18 cellular contexts compared by ENCODE assay signal in the genomic region with DNA sequence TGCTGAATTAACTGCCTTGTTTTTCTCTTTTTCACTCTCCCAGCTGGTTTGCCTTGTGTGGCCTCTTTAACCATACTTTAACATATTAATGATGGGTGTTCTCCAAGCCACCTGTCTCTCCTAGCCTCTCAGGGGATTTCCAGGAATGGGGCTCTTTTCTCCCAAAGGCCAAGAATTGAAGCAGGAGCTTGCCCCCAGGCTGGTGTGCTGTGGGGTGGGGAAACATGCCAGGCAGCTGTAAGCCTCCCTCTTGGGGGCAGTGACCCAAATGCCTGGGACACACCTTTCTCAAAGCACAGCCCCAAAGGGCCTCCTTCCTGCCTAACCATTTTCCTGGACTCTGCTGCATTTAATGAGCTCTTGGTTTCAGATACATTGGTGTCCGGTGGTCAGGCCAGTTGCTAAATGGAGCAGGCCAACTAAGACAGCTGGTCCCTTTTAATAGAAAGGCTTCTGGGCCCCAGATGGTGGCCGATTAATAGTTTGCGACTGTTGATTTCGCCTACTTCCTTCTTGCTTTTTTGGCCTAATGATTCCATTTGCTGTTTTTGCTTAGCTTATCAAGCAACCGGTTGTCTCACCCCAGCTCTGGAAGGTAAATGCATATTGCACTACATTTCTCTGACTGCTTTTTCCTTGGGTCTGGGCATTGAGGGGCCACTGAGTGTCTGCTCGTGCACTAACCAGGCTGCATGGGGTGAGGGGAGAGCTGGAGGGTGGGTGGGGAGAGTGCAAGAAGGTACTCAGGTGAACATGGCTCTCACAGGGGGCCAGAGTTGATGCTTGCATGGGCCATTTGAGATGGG. TPM values are rescaled to one million over a fixed set of nuclear protein-coding genes. Genes with fewer than 3 reads are reported as not detected.
DNase-seq lines count a peak whose midpoint lies in the region; ATAC-seq and TF ChIP-seq lines count a peak whose summit lies in the region.
"Had no signal": no experiment of that assay in that cellular context is flagged by ENCODE, and none has a peak within 500 bp of the region (broad histone marks: within the 10 kb centered on the region; RNA-seq: fewer than 3 reads in every experiment).

No MANE protein-coding gene starts in this region.

- peak; percentile 4 for DNase-seq in NCI-H1694 treated with DMSO at 0.1 percent for 48 hours (lab: John Stamatoyannopoulos, UW)
- DNase-seq in NCI-H1694 (lab: John Stamatoyannopoulos, UW): no peak
- no peak for DNase-seq in WERI-Rb-1
- peak; percentile 92 for DNase-seq in myocyte (ENCODE audit: low read depth)
- no peak for DNase-seq in thoracic aorta (ENCODE audit: low spot score)
- no peak for DNase-seq in mucosa of descending colon
- no peak for DNase-seq in NCI-H2029 (lab: John Stamatoyannopoulos, UW)
- DNase-seq: 8988T; activated CD4-positive, alpha-beta T cell treated with anti-CD3 and anti-CD28 coated beads, Interleukin-2, amount 10 ng/mL, durations not matched to agents 7 days and 5 days; activated CD8-positive, alpha-beta memory T cell treated with anti-CD3 and anti-CD28 coated beads, Interleukin-2, amount 50 U/mL, for 48 hours; BE2C; Caco-2; cerebellar nuclear complex; NCI-H1092; stimulated activated CD4-positive, alpha-beta T cell treated with anti-CD3 and anti-CD28 coated beads, Interleukin-2, amount 100 ng/mL, for 24 hours had no signal

- ATAC-seq in thoracic aorta (ENCODE audit: insufficient number of reproducible peaks, low FRiP score, low read depth): no peak
- ATAC-seq in mucosa of descending colon: no peak
- ATAC-seq in GM18519 (IDR thresholded peaks at IDR 0.05; ENCODE audit: low FRiP score, unreplicated experiment): no peak
- ATAC-seq: HCT116, sciatic nerve had no signal

- intact Hi-C loops in mucosa of descending colon (cut with DNase I, micrococcal nuclease): loop anchor here in 1 of 2 donors (10.0 kb wide), 1 partner anchor 102 kb away; no protein-coding TSS in a partner anchor

- H3K9me3 ChIP-seq in WERI-Rb-1 (ENCODE audit: severe bottlenecking) (no peaks in the 10 kb centered on the region), thoracic aorta (no peaks in the 10 kb centered on the region), mucosa of descending colon (no peaks in the 10 kb centered on the region)
- H3K9me3 ChIP-seq: BE2C, Caco-2 had no signal

- H3K4me3 ChIP-seq in WERI-Rb-1 (ENCODE audit: low read depth, low read length) (no peak overlapping the region), thoracic aorta (no peak overlapping the region), mucosa of descending colon (no peak overlapping the region)

- H3K4me1 ChIP-seq in thoracic aorta (ENCODE audit: control insufficient read depth in 1 of 2, low read depth in 2 of 2) (peaks cover 51 to 98% of the 10 kb centered on the region in 2 donors), mucosa of descending colon (ENCODE audit: low read depth) (peaks cover 2% of the 10 kb centered on the region)

- H3K36me3 ChIP-seq in WERI-Rb-1 (peaks cover 44% of the 10 kb centered on the region), thoracic aorta (no peaks in the 10 kb centered on the region), mucosa of descending colon (ENCODE audit: low read depth) (no peaks in the 10 kb centered on the region)
- H3K36me3 ChIP-seq: BE2C had no signal

- H3K27ac ChIP-seq in WERI-Rb-1 (peak overlapping the region; percentile 36; the same call in 1 of the 2 replicates), thoracic aorta (peak overlapping the region; percentile 14 to 45)

- H3K27me3 ChIP-seq in WERI-Rb-1 (ENCODE audit: insufficient read depth, low read depth, severe bottlenecking): no peaks in the 10 kb centered on the region
- no peaks in the 10 kb centered on the region for H3K27me3 ChIP-seq in thoracic aorta (replicated peaks; ENCODE audit: insufficient read depth)
- H3K27me3 ChIP-seq: BE2C had no signal

- no peak for TF ChIP-seq CTCF in WERI-Rb-1 (IDR thresholded peaks at IDR 0.05; ENCODE audit: low read depth, low read length)
- TF ChIP-seq CTCF in thoracic aorta (IDR thresholded peaks at IDR 0.05): no peak
- no peak for TF ChIP-seq CTCF in mucosa of descending colon (IDR thresholded peaks at IDR 0.05)

RNA-seq across cellular contexts. Expression of a gene that starts 5.8 kb away (rescaled TPM):
- total RNA-seq in myocyte (172 and 190 TPM in 2 replicates), thoracic aorta (10 to 100 TPM; 56.9 to 81.1 TPM), mucosa of descending colon (10 to 100 TPM in 1 of 3 donors, 1 to 10 TPM in 2; 1.3 to 15.3 (median 1.9) TPM)
- 65.6 TPM for polyA plus RNA-seq in myocyte (2012)

Comparison
In these comparisons a context has a peak if more than half of its experiments do, and no peak if none do; other contexts are left out.
1. DNase-seq: peak in NCI-H1694 treated with DMSO at 0.1 percent for 48 hours (single experiment) and myocyte (single experiment); none in NCI-H1694 (single experiment), WERI-Rb-1 (single experiment), thoracic aorta (single experiment), mucosa of descending colon (0 of 3) and NCI-H2029 (single experiment).